Comparison of ENCODE assay signal across 8 cellular contexts in genomic region chr11:15101072-15101701, GRCh38. TPM values are rescaled to one million over a fixed set of nuclear protein-coding genes. Genes with fewer than 3 reads are reported as not detected.
DNase-seq lines count a peak whose midpoint lies in the region; ATAC-seq lines count a peak whose summit lies in the region.

No MANE protein-coding gene starts in this region.

- ATAC-seq in GM18873 (IDR thresholded peaks at IDR 0.05; ENCODE audit: low FRiP score, unreplicated experiment), result peak; percentile 64
- peak; percentile 74 for ATAC-seq in HG03159 (IDR thresholded peaks at IDR 0.05; ENCODE audit: unreplicated experiment)
- ATAC-seq in stimulated activated naive B cell treated with anti-CD40 and anti-IgM and Interleukin-4, amounts not matched to agents 10 μg/mL and 1 μg/mL and 100 μg/mL, for 72 hours (replicated peaks), result peak; percentile 84 to 85

- H3K27me3 Mint-ChIP-seq in stimulated activated naive B cell treated with anti-CD40 and anti-IgM and Interleukin-4, amounts not matched to agents 10 μg/mL and 1 μg/mL and 100 μg/mL, for 72 hours, result peaks cover 7 to 30% of the 10 kb centered on the region in 2 donors

- H3K9me3 Mint-ChIP-seq in stimulated activated naive B cell treated with anti-CD40 and anti-IgM and Interleukin-4, amounts not matched to agents 10 μg/mL and 1 μg/mL and 100 μg/mL, for 72 hours, result peaks cover 0 to 9% of the 10 kb centered on the region in 2 donors

- H3K4me1 Mint-ChIP-seq in stimulated activated naive B cell treated with anti-CD40 and anti-IgM and Interleukin-4, amounts not matched to agents 10 μg/mL and 1 μg/mL and 100 μg/mL, for 72 hours, result peaks cover 4 to 10% of the 10 kb centered on the region in 2 donors

- DNase-seq in CD1c-positive myeloid dendritic cell (ENCODE audit: extremely low spot score) (peak; percentile 68), NCI-H345 treated with DMSO at 0.1 percent for 48 hours (lab: John Stamatoyannopoulos, UW; ENCODE audit: unreplicated experiment) (peak; percentile 69), epidermal melanocyte (ENCODE audit: insufficient read length, low spot score) (peak; percentile 79), myocyte (ENCODE audit: low read depth) (peak; percentile 76)
- DNase-seq in activated CD8-positive, alpha-beta memory T cell treated with anti-CD3 and anti-CD28 coated beads for 24 hours, result peak; percentile 73
- DNase-seq in stimulated activated naive B cell treated with anti-CD40 and anti-IgM and Interleukin-4, amounts not matched to agents 10 μg/mL and 1 μg/mL and 100 μg/mL, for 72 hours, result peak; percentile 29

- H3K27ac Mint-ChIP-seq in stimulated activated naive B cell treated with anti-CD40 and anti-IgM and Interleukin-4, amounts not matched to agents 10 μg/mL and 1 μg/mL and 100 μg/mL, for 72 hours, result no peak overlapping the region

- H3K36me3 Mint-ChIP-seq in stimulated activated naive B cell treated with anti-CD40 and anti-IgM and Interleukin-4, amounts not matched to agents 10 μg/mL and 1 μg/mL and 100 μg/mL, for 72 hours, result peaks cover 0 to 2% of the 10 kb centered on the region in 2 donors

- no peak overlapping the region for H3K4me3 Mint-ChIP-seq in stimulated activated naive B cell treated with anti-CD40 and anti-IgM and Interleukin-4, amounts not matched to agents 10 μg/mL and 1 μg/mL and 100 μg/mL, for 72 hours

RNA-seq across cellular contexts. Expression of gene INSC, which starts 13.5 kb away (rescaled TPM):
- not detected in 2 replicates for total RNA-seq in myocyte
- not detected for polyA plus RNA-seq in myocyte (2012)

RNA-seq across cellular contexts. Expression of gene CALCB, which starts 27.8 kb away (rescaled TPM):
- not detected in 2 replicates for total RNA-seq in myocyte
- polyA plus RNA-seq in myocyte (2012), result not detected

Comparison
In these comparisons a context has a peak if more than half of its experiments do, and no peak if none do; other contexts are left out.
1. Peak in every context shown above with its lines: DNase-seq and ATAC-seq.
2. DNase-seq: peak in every context shown above with its lines; median percentile 79 in epidermal melanocyte; 76 in myocyte; 73 in activated CD8-positive, alpha-beta memory T cell treated with anti-CD3 and anti-CD28 coated beads for 24 hours; 69 in NCI-H345 treated with DMSO at 0.1 percent for 48 hours; 68 in CD1c-positive myeloid dendritic cell; 29 in stimulated activated naive B cell treated with anti-CD40 and anti-IgM and Interleukin-4, amounts not matched to agents 10 μg/mL and 1 μg/mL and 100 μg/mL, for 72 hours.